ENCODE assay signal across 8 cellular contexts in genomic region chr7:116525298-116525912, GRCh38. TPM values are rescaled to one million over a fixed set of nuclear protein-coding genes. Genes with fewer than 3 reads are reported as not detected.
DNase-seq lines count a peak whose midpoint lies in the region; ATAC-seq and TF ChIP-seq lines count a peak whose summit lies in the region.

No MANE protein-coding gene starts in this region.

- peaks cover 22% of the 10 kb centered on the region for H3K4me1 ChIP-seq in CD4-positive, alpha-beta memory T cell (ENCODE audit: insufficient read depth, low read length)
- H3K4me1 ChIP-seq in GM23248 (ENCODE audit: insufficient read depth) (peaks cover 44% of the 10 kb centered on the region), NT2/D1 (ENCODE audit: insufficient read depth, insufficient read length) (no peaks in the 10 kb centered on the region), hepatocyte (ENCODE audit: insufficient read depth) (peaks cover 17% of the 10 kb centered on the region)

- H3K4me2 ChIP-seq in GM23248 (ENCODE audit: unreplicated experiment), result peak overlapping the region; percentile 79
- H3K4me2 ChIP-seq in hepatocyte, result peak overlapping the region; percentile 98

- ATAC-seq in HG02623 (IDR thresholded peaks at IDR 0.05; ENCODE audit: unreplicated experiment), result no peak

- peak overlapping the region in 1 of 7 donors; percentile 59 for H3K27ac Mint-ChIP-seq in CD4-positive, alpha-beta memory T cell

- H2AFZ ChIP-seq in GM23248 (peak overlapping the region; percentile 11), hepatocyte (peak overlapping the region; percentile 81)

- H3K27ac ChIP-seq in CD4-positive, alpha-beta memory T cell (ENCODE audit: low read depth, low read length), result no peak overlapping the region
- H3K27ac ChIP-seq in GM23248, result peak overlapping the region; percentile 95
- peak overlapping the region; percentile 53 for H3K27ac ChIP-seq in adipose tissue (ENCODE audit: low read depth, low read length)
- peak overlapping the region; percentile 46 for H3K27ac ChIP-seq in hepatocyte

- H3K4me3 ChIP-seq in CD4-positive, alpha-beta memory T cell (ENCODE audit: low read length in 2 of 2), result peak overlapping the region in 1 of 2 donors; percentile 35
- H3K4me3 ChIP-seq in GM23248 (peak overlapping the region; percentile 95), NT2/D1 (ENCODE audit: insufficient read length, low read depth) (peak overlapping the region; percentile 68), hepatocyte (peak overlapping the region; percentile 72), skeletal muscle cell (ENCODE audit: low read depth, low read length) (peak overlapping the region; percentile 95)

- in situ Hi-C loops in GM23248 (cut with MboI), result loop anchor here (10.0 kb wide), 1 partner anchor 261 kb away; no protein-coding TSS in a partner anchor

- H3K36me3 Mint-ChIP-seq in CD4-positive, alpha-beta memory T cell, result no peaks in the 10 kb centered on the region

- peak overlapping the region; percentile 99 for H3K9ac ChIP-seq in GM23248
- H3K9ac ChIP-seq in NT2/D1 (ENCODE audit: insufficient read length, low read depth), result peak overlapping the region; percentile 82

- POLR2A ChIA-PET in CD4-positive, alpha-beta memory T cell (lab: Charles Lee; ENCODE audit: partially characterized antibody), result interaction anchor here (1.6 kb wide), 1 partner anchor 24 kb away, joined by 4 read pairs; no protein-coding TSS in a partner anchor

- peaks cover 29% of the 10 kb centered on the region for H3K27me3 ChIP-seq in CD4-positive, alpha-beta memory T cell (ENCODE audit: insufficient read depth, low read length)
- H3K27me3 ChIP-seq in GM23248 (replicated peaks; ENCODE audit: insufficient read depth), result no peaks in the 10 kb centered on the region
- H3K27me3 ChIP-seq in NT2/D1 (ENCODE audit: insufficient read depth, insufficient read length), result no peaks in the 10 kb centered on the region
- no peaks in the 10 kb centered on the region for H3K27me3 ChIP-seq in hepatocyte

- peaks cover 12 to 30% (median 22%) of the 10 kb centered on the region in 4 donors for H3K4me1 Mint-ChIP-seq in CD4-positive, alpha-beta memory T cell

- H3K36me3 ChIP-seq in CD4-positive, alpha-beta memory T cell (ENCODE audit: insufficient read depth, low read length), result no peaks in the 10 kb centered on the region
- peaks cover 33% of the 10 kb centered on the region for H3K36me3 ChIP-seq in GM23248 (ENCODE audit: low read depth)
- peaks cover 25% of the 10 kb centered on the region for H3K36me3 ChIP-seq in NT2/D1 (ENCODE audit: insufficient read depth, insufficient read length, low read length)
- H3K36me3 ChIP-seq in hepatocyte (replicated peaks; ENCODE audit: insufficient read depth, low read depth), result no peaks in the 10 kb centered on the region

- WGBS in GM23248 (ENCODE audit: low coverage in 1 of 2, low lambda C conversion rate in 2 of 2, missing lambda C conversion rate in 2 of 2), 2 experiments, result 1% methylated on average over 35 to 36 of the region's 36 CpGs
- WGBS in adipose tissue, 3 donors, result 0 to 1% (median 1%) methylated on average over 36 of the region's 36 CpGs
- 2% methylated on average over 36 of the region's 36 CpGs for WGBS in hepatocyte (ENCODE audit: low lambda C conversion rate, missing lambda C conversion rate)

- peak overlapping the region; percentile 80 to 94 (median 87) for H3K4me3 Mint-ChIP-seq in CD4-positive, alpha-beta memory T cell

- intact Hi-C loops in CD4-positive, alpha-beta memory T cell (cut with micrococcal nuclease), result loop anchor here (5.0 to 10.0 kb wide), 2 partner anchors 67 to 339 kb away; partner anchors contain the start of gene CAPZA2

- CTCF ChIA-PET in CD4-positive, alpha-beta memory T cell (lab: Charles Lee; ENCODE audit: partially characterized antibody), result interaction anchor here (0.8 to 4.9 kb wide), 21 partner anchors 9 to 358 kb away, joined by 3 to 67 read pairs (median 7); no protein-coding TSS in a partner anchor

- no peaks in the 10 kb centered on the region for H3K9me3 Mint-ChIP-seq in CD4-positive, alpha-beta memory T cell

- H4K20me1 ChIP-seq in GM23248 (ENCODE audit: insufficient read depth) (no peaks in the 10 kb centered on the region), hepatocyte (ENCODE audit: insufficient read depth, poor library complexity, severe bottlenecking) (no peaks in the 10 kb centered on the region)

- peaks cover 62% of the 10 kb centered on the region for H3F3A ChIP-seq in GM23248 (ENCODE audit: insufficient read depth)

- H3K79me2 ChIP-seq in GM23248 (ENCODE audit: insufficient read depth), result peaks cover 52% of the 10 kb centered on the region
- no peaks in the 10 kb centered on the region for H3K79me2 ChIP-seq in hepatocyte

- H3K27me3 Mint-ChIP-seq in CD4-positive, alpha-beta memory T cell, result peaks cover 49 to 59% of the 10 kb centered on the region in 2 donors

- TF ChIP-seq CTCF in hepatocyte (IDR thresholded peaks at IDR 0.05; ENCODE audit: poor library complexity), result no peak

- no peaks in the 10 kb centered on the region for H3K9me3 ChIP-seq in CD4-positive, alpha-beta memory T cell (ENCODE audit: control insufficient read depth in 1 of 2, low read length in 2 of 2)
- H3K9me3 ChIP-seq in GM23248 (ENCODE audit: low read depth) (no peaks in the 10 kb centered on the region), NT2/D1 (ENCODE audit: insufficient read depth, low read length) (no peaks in the 10 kb centered on the region), hepatocyte (ENCODE audit: low read depth) (no peaks in the 10 kb centered on the region)

- DNase-seq in CD4-positive, alpha-beta memory T cell, result peak in 4 of 5 donors; percentile 16 to 38 (median 31)
- DNase-seq in GM23248, result peak; percentile 52
- DNase-seq in NT2/D1 (ENCODE audit: low read depth, low spot score), result peak; percentile 16
- DNase-seq in hepatocyte (ENCODE audit: low spot score), result peak; percentile 35
- DNase-seq in skeletal muscle cell (ENCODE audit: low read depth), result no peak
- DNase-seq in NCI-H1105 (lab: John Stamatoyannopoulos, UW), result no peak

- no peaks in the 10 kb centered on the region for H3K9me2 ChIP-seq in GM23248 (ENCODE audit: insufficient read depth)
- no peaks in the 10 kb centered on the region for H3K9me2 ChIP-seq in hepatocyte (replicated peaks; ENCODE audit: insufficient read depth)

RNA-seq across cellular contexts. Expression of gene CAV1, which starts 0.6 kb away (rescaled TPM):
- total RNA-seq in CD4-positive, alpha-beta memory T cell, result not detected
- polyA plus RNA-seq in CD4-positive, alpha-beta memory T cell, result not detected
- 1,062 and 1,092 TPM in 2 replicates for total RNA-seq in GM23248 (2014; rRNA removed; shearing (Covaris generic))
- polyA plus RNA-seq in GM23248 (2016; fragmentation: Nextera tagmentation; extraction: Ambion mirVana) (1,736 and 1,789 TPM in 2 replicates), adipose tissue (100 to 1,000 TPM in 2 of 3 donors, 10 to 100 TPM in 1; 41.4 to 407 (median 203) TPM), hepatocyte (43.3 and 60.2 TPM in 2 replicates)
- total RNA-seq in hepatocyte, result 36.0 and 47.8 TPM in 2 replicates

RNA-seq across cellular contexts. Expression of gene CAV2, which starts 25.9 kb away (rescaled TPM):
- total RNA-seq in CD4-positive, alpha-beta memory T cell, result under 1 TPM in 1 of 2 experiments, not detected in 1; 0.19 TPM
- polyA plus RNA-seq in CD4-positive, alpha-beta memory T cell, result not detected
- total RNA-seq in GM23248 (2014; rRNA removed; shearing (Covaris generic)), result 251 and 283 TPM in 2 replicates
- polyA plus RNA-seq in GM23248 (2016; fragmentation: Nextera tagmentation; extraction: Ambion mirVana), result 344 and 358 TPM in 2 replicates
- polyA plus RNA-seq in adipose tissue, result 100 to 1,000 TPM in 1 of 3 donors, 10 to 100 TPM in 2; 27.2 to 205 (median 57.5) TPM
- total RNA-seq in hepatocyte, result 35.5 and 49.2 TPM in 2 replicates
- 53.0 and 61.5 TPM in 2 replicates for polyA plus RNA-seq in hepatocyte

Comparison
In these comparisons a context has a peak if more than half of its experiments do, and no peak if none do; other contexts are left out.
1. DNase-seq: peak in CD4-positive, alpha-beta memory T cell (4 of 5), GM23248 (single experiment), NT2/D1 (single experiment) and hepatocyte (single experiment); none in skeletal muscle cell (single experiment) and NCI-H1105 (single experiment).
2. RNA of gene CAV1, which starts 0.6 kb away (polyA plus RNA-seq): 1,736 to 1,789 TPM in GM23248, 41.4 to 407 TPM in adipose tissue and 43.3 to 60.2 TPM in hepatocyte; not detected in CD4-positive, alpha-beta memory T cell; every median in the first group is over 10 times any median in the second.
3. RNA of gene CAV2, which starts 25.9 kb away (polyA plus RNA-seq): 344 to 358 TPM in GM23248, 27.2 to 205 TPM in adipose tissue and 53.0 to 61.5 TPM in hepatocyte; not detected in CD4-positive, alpha-beta memory T cell; every median in the first group is over 10 times any median in the second.